Comparison of ENCODE assay signal across 17 cellular contexts in genomic region chr10:4154317-4154716, GRCh38.
"Had no signal": no experiment of that assay in that cellular context is flagged by ENCODE, and none has a peak within 500 bp of the region (broad histone marks: within the 10 kb centered on the region; RNA-seq: fewer than 3 reads in every experiment).

No MANE protein-coding gene starts in this region.

- H3K9me3 ChIP-seq: gastrocnemius medialis, heart left ventricle, lower lobe of right lung, tibial nerve, vagina had no signal

- H3K4me1 ChIP-seq: lower lobe of right lung, tibial nerve, vagina had no signal

- H3K27me3 Mint-ChIP-seq: activated B cell treated with CpG ODN at 0.5 μM for 24 hours; activated CD8-positive, alpha-beta memory T cell treated with anti-CD3 and anti-CD28 coated beads, Interleukin-2, amount 10 ng/mL, durations not matched to agents 7 days and 5 days; activated naive CD4-positive, alpha-beta T cell treated with anti-CD3 and anti-CD28 coated beads, Interleukin-2, amount 50 U/mL, for 24 hours; stimulated activated naive B cell treated with anti-CD40 and anti-IgM and Interleukin-4, amounts not matched to agents 10 μg/mL and 1 μg/mL and 100 μg/mL, for 72 hours had no signal

- H3K36me3 Mint-ChIP-seq: activated naive CD4-positive, alpha-beta T cell treated with anti-CD3 and anti-CD28 coated beads, Interleukin-2, amount 50 U/mL, for 24 hours; brain; mesothelial cell of epicardium; stimulated activated naive B cell treated with anti-CD40 and anti-IgM and Interleukin-4, amounts not matched to agents 10 μg/mL and 1 μg/mL and 100 μg/mL, for 72 hours had no signal

- H3K4me3 ChIP-seq: gastrocnemius medialis, heart left ventricle, lower lobe of right lung, tibial nerve, vagina had no signal

- H3K9me3 Mint-ChIP-seq: activated B cell treated with CpG ODN at 0.5 μM for 24 hours; activated naive CD4-positive, alpha-beta T cell treated with anti-CD3 and anti-CD28 coated beads, Interleukin-2, amount 50 U/mL, for 24 hours; mesothelial cell of epicardium; neural crest cell had no signal

- FAIRE-seq: TTC549 had no signal

- H3K27ac ChIP-seq: gastrocnemius medialis, heart left ventricle, lower lobe of right lung, tibial nerve, vagina had no signal

- DNase-seq: activated B cell treated with CpG ODN at 0.5 μM for 24 hours; activated CD8-positive, alpha-beta memory T cell treated with anti-CD3 and anti-CD28 coated beads, Interleukin-2, amount 10 ng/mL, durations not matched to agents 7 days and 5 days; activated T-cell treated with anti-CD3 and anti-CD28 coated beads, Interleukin-2, amount 50 U/mL, for 1 hour; gastrocnemius medialis; heart left ventricle; left cardiac atrium; lower lobe of right lung; stimulated activated CD4-positive, alpha-beta T cell treated with anti-CD3 and anti-CD28 coated beads, Interleukin-2, amount 100 ng/mL, for 48 hours; stimulated activated naive B cell treated with anti-CD40 and anti-IgM and Interleukin-4, amounts not matched to agents 10 μg/mL and 1 μg/mL and 100 μg/mL, for 72 hours; substantia nigra had no signal

- H3K27me3 ChIP-seq: gastrocnemius medialis, heart left ventricle, tibial nerve, vagina had no signal

- H3K4me3 Mint-ChIP-seq: activated B cell treated with CpG ODN at 0.5 μM for 24 hours; activated CD8-positive, alpha-beta memory T cell treated with anti-CD3 and anti-CD28 coated beads, Interleukin-2, amount 10 ng/mL, durations not matched to agents 7 days and 5 days; activated naive CD4-positive, alpha-beta T cell treated with anti-CD3 and anti-CD28 coated beads, Interleukin-2, amount 50 U/mL, for 24 hours; brain; mesothelial cell of epicardium; neural crest cell; stimulated activated naive B cell treated with anti-CD40 and anti-IgM and Interleukin-4, amounts not matched to agents 10 μg/mL and 1 μg/mL and 100 μg/mL, for 72 hours had no signal

- H3K36me3 ChIP-seq: gastrocnemius medialis, heart left ventricle, lower lobe of right lung, tibial nerve, vagina had no signal

- ATAC-seq: activated CD8-positive, alpha-beta memory T cell treated with anti-CD3 and anti-CD28 coated beads, Interleukin-2, amount 10 ng/mL, durations not matched to agents 7 days and 5 days; lower lobe of right lung; stimulated activated naive B cell treated with anti-CD40 and anti-IgM and Interleukin-4, amounts not matched to agents 10 μg/mL and 1 μg/mL and 100 μg/mL, for 72 hours had no signal

- H3K27ac Mint-ChIP-seq: activated B cell treated with CpG ODN at 0.5 μM for 24 hours; activated CD8-positive, alpha-beta memory T cell treated with anti-CD3 and anti-CD28 coated beads, Interleukin-2, amount 10 ng/mL, durations not matched to agents 7 days and 5 days; activated naive CD4-positive, alpha-beta T cell treated with anti-CD3 and anti-CD28 coated beads, Interleukin-2, amount 50 U/mL, for 24 hours; brain; mesothelial cell of epicardium; stimulated activated naive B cell treated with anti-CD40 and anti-IgM and Interleukin-4, amounts not matched to agents 10 μg/mL and 1 μg/mL and 100 μg/mL, for 72 hours had no signal

- H3K4me1 Mint-ChIP-seq: activated B cell treated with CpG ODN at 0.5 μM for 24 hours, brain, mesothelial cell of epicardium had no signal
